ENCODE assay signal across 11 cellular contexts in genomic region chr11:6568191-6568918, GRCh38. TPM values are rescaled to one million over a fixed set of nuclear protein-coding genes. Genes with fewer than 3 reads are reported as not detected.
DNase-seq lines count a peak whose midpoint lies in the region; ATAC-seq and TF ChIP-seq lines count a peak whose summit lies in the region.
"Had no signal": no experiment of that assay in that cellular context is flagged by ENCODE, and none has a peak within 500 bp of the region (broad histone marks: within the 10 kb centered on the region; RNA-seq: fewer than 3 reads in every experiment).

No MANE protein-coding gene starts in this region.

- in situ Hi-C loops in SK-MEL-5 (cut with HindIII; ENCODE audit: low pct_unique_long_range_greater_than_20kb, low sequenced_read_pairs): no loop called here

- peak; percentile 5 for DNase-seq in NCI-H2171 treated with DMSO at 0.1 percent for 48 hours (lab: John Stamatoyannopoulos, UW)
- no peak for DNase-seq in NCI-H2171 (lab: John Stamatoyannopoulos, UW)
- peak; percentile 16 for DNase-seq in SK-MEL-5 (ENCODE audit: low read depth, low spot score)
- peak; percentile 51 for DNase-seq in left ventricle myocardium inferior
- peak; percentile 66 for DNase-seq in stomach
- no peak for DNase-seq in T-helper 9 cell
- DNase-seq in endothelial cell (ENCODE audit: low spot score): no peak
- DNase-seq: NK-92 treated with Interleukin-12 subunit alpha and Interleukin-12 subunit beta, amount 100 ng/mL, for 24 hours had no signal

- no peak overlapping the region for H3K4me3 Mint-ChIP-seq in endothelial cell (ENCODE audit: unreplicated experiment)

- intact Hi-C loops in left ventricle myocardium inferior (cut with micrococcal nuclease) (no loop called here), stomach (cut with DNase I; ENCODE audit: low total_unique reads) (no loop called here)

- H3K36me3 Mint-ChIP-seq in endothelial cell (ENCODE audit: low read depth, unreplicated experiment): peaks cover 13% of the 10 kb centered on the region

- no peak for ATAC-seq in GM19467 (IDR thresholded peaks at IDR 0.05; ENCODE audit: unreplicated experiment)

- TF ChIP-seq CTCF in left ventricle myocardium inferior (IDR thresholded peaks at IDR 0.05; ENCODE audit: borderline replicate concordance): no peak
- no peak for TF ChIP-seq CTCF in stomach (IDR thresholded peaks at IDR 0.05)
- TF ChIP-seq CTCF in endothelial cell (IDR thresholded peaks at IDR 0.05; ENCODE audit: unreplicated experiment): no peak

- no peaks in the 10 kb centered on the region for H3K4me1 Mint-ChIP-seq in endothelial cell (ENCODE audit: unreplicated experiment)

- H3K9me3 ChIP-seq in left ventricle myocardium inferior (replicated peaks): no peaks in the 10 kb centered on the region
- H3K9me3 ChIP-seq in stomach: no peaks in the 10 kb centered on the region
- H3K9me3 ChIP-seq: suprapubic skin had no signal

- H3K36me3 ChIP-seq in left ventricle myocardium inferior (no peaks in the 10 kb centered on the region), stomach (peaks cover 0 to 19% (median 4%) of the 10 kb centered on the region in 4 donors)

- H3K27ac ChIP-seq in left ventricle myocardium inferior (replicated peaks) (peak overlapping the region; percentile 51), stomach (no peak overlapping the region)
- H3K27ac ChIP-seq: BLaER1, suprapubic skin had no signal

- H3K4me1 ChIP-seq in left ventricle myocardium inferior (peaks cover 34% of the 10 kb centered on the region), stomach (peaks cover 0 to 33% (median 6%) of the 10 kb centered on the region in 4 donors)
- H3K4me1 ChIP-seq: BLaER1 had no signal

- TF ChIP-seq EP300 in stomach (IDR thresholded peaks at IDR 0.05): no peak

- 37 to 70% (median 65%) methylated on average over 3 to 4 of the region's 4 CpGs for WGBS in stomach, 5 donors

- no peaks in the 10 kb centered on the region for H3K27me3 ChIP-seq in left ventricle myocardium inferior (ENCODE audit: low read depth)
- H3K27me3 ChIP-seq in stomach: no peaks in the 10 kb centered on the region
- H3K27me3 ChIP-seq: BLaER1, suprapubic skin had no signal

- H3K27ac Mint-ChIP-seq in endothelial cell (ENCODE audit: unreplicated experiment): no peak overlapping the region

- H3K9me3 Mint-ChIP-seq in endothelial cell (ENCODE audit: unreplicated experiment): no peaks in the 10 kb centered on the region

- TF ChIP-seq POLR2A in stomach (IDR thresholded peaks at IDR 0.05): no peak

- peaks cover 11% of the 10 kb centered on the region for H3K27me3 Mint-ChIP-seq in endothelial cell (ENCODE audit: unreplicated experiment)

- H3K4me3 ChIP-seq in left ventricle myocardium inferior: no peak overlapping the region
- no peak overlapping the region for H3K4me3 ChIP-seq in stomach
- H3K4me3 ChIP-seq: BLaER1, suprapubic skin had no signal

RNA-seq across cellular contexts. Expression of gene RRP8, which starts 35.1 kb away (rescaled TPM):
- total RNA-seq in SK-MEL-5 (2014; rRNA removed; shearing (Covaris generic)): 32.5 and 35.5 TPM in 2 replicates
- polyA plus RNA-seq in SK-MEL-5 (2015; cell fraction: cytosol; rRNA removed): 19.4 and 27.5 TPM in 2 replicates
- 20.0 and 37.4 TPM in 2 replicates for polyA plus RNA-seq in SK-MEL-5 (2015; cell fraction: nucleus; rRNA removed)
- total RNA-seq in left ventricle myocardium inferior (19.2 TPM), stomach (10 to 100 TPM in 2 of 5 donors, 1 to 10 TPM in 3; 1.8 to 22.6 (median 7.6) TPM), endothelial cell (ENCODE audit: unreplicated experiment) (14.6 TPM)
- 10 to 100 TPM; 16.5 to 23.1 (median 18.0) TPM for polyA plus RNA-seq in stomach

RNA-seq across cellular contexts. Expression of gene ILK, which starts 35.2 kb away (rescaled TPM):
- 106 and 111 TPM in 2 replicates for total RNA-seq in SK-MEL-5 (2014; rRNA removed; shearing (Covaris generic))
- 112 and 118 TPM in 2 replicates for polyA plus RNA-seq in SK-MEL-5 (2015; cell fraction: cytosol; rRNA removed)
- polyA plus RNA-seq in SK-MEL-5 (2015; cell fraction: nucleus; rRNA removed): 109 and 131 TPM in 2 replicates
- total RNA-seq in left ventricle myocardium inferior (192 TPM), stomach (100 to 1,000 TPM in 4 of 5 donors, 10 to 100 TPM in 1; 60.0 to 308 (median 123) TPM), endothelial cell (ENCODE audit: unreplicated experiment) (183 TPM)
- 100 to 1,000 TPM; 123 to 138 (median 124) TPM for polyA plus RNA-seq in stomach

RNA-seq across cellular contexts. Expression of gene TAF10, which starts 43.7 kb away (rescaled TPM):
- 122 and 129 TPM in 2 replicates for total RNA-seq in SK-MEL-5 (2014; rRNA removed; shearing (Covaris generic))
- 89.1 and 132 TPM in 2 replicates for polyA plus RNA-seq in SK-MEL-5 (2015; cell fraction: cytosol; rRNA removed)
- 113 and 137 TPM in 2 replicates for polyA plus RNA-seq in SK-MEL-5 (2015; cell fraction: nucleus; rRNA removed)
- total RNA-seq in left ventricle myocardium inferior (106 TPM), stomach (100 to 1,000 TPM in 4 of 5 donors, 10 to 100 TPM in 1; 15.8 to 234 (median 163) TPM), endothelial cell (ENCODE audit: unreplicated experiment) (62.2 TPM)
- 100 to 1,000 TPM; 115 to 160 (median 154) TPM for polyA plus RNA-seq in stomach

RNA-seq across cellular contexts. Expression of gene TPP1, which starts 50.9 kb away (rescaled TPM):
- total RNA-seq in SK-MEL-5 (2014; rRNA removed; shearing (Covaris generic)): 84.3 and 91.7 TPM in 2 replicates
- polyA plus RNA-seq in SK-MEL-5 (2015; cell fraction: cytosol; rRNA removed): 712 and 729 TPM in 2 replicates
- 352 and 406 TPM in 2 replicates for polyA plus RNA-seq in SK-MEL-5 (2015; cell fraction: nucleus; rRNA removed)
- total RNA-seq in left ventricle myocardium inferior (84.2 TPM), stomach (100 to 1,000 TPM in 1 of 5 donors, 10 to 100 TPM in 4; 45.9 to 213 (median 91.5) TPM), endothelial cell (ENCODE audit: unreplicated experiment) (52.9 TPM)
- polyA plus RNA-seq in stomach: 10 to 100 TPM; 11.9 to 32.8 (median 26.1) TPM

Comparison
In these comparisons a context has a peak if more than half of its experiments do, and no peak if none do; other contexts are left out.
1. DNase-seq: peak in NCI-H2171 treated with DMSO at 0.1 percent for 48 hours (single experiment), SK-MEL-5 (single experiment), left ventricle myocardium inferior (single experiment) and stomach (single experiment); none in NCI-H2171 (single experiment), T-helper 9 cell (single experiment) and endothelial cell (single experiment).